Comparison of ENCODE assay signal across 8 cellular contexts in the genomic region with DNA sequence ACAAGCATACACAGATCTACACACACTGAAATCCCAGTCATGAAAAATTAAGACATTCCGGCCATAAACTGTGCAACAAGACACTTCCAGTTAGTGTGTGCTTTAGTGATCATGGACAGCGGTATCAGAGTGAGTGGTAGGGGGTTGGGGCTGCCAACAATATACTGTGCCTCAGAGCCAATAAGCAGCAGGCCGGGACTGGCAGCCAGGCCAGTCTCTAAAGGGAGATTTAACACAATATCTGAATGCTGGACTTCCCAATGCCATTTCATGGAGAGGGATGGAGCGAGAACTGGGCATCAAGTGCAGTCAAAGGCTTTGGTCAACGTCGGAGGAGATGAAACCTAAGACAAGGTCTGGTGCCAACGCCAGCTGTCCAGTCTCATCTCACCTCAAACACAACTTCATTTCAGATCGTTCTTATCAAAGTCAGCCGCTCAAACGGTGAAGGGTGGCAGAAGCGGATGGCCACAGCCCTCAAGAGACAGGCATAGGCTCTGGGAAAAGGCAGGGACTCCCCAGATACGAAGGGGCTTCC. TPM values are rescaled to one million over a fixed set of nuclear protein-coding genes. Genes with fewer than 3 reads are reported as not detected.
DNase-seq lines count a peak whose midpoint lies in the region; ATAC-seq, FAIRE-seq and TF ChIP-seq lines count a peak whose summit lies in the region.

No MANE protein-coding gene starts in this region.

- FAIRE-seq in HepG2 (lab: Jason Lieb, UNC), result no peak
- no peak for FAIRE-seq in D721Med (lab: Jason Lieb, UNC)

- H3K27ac Mint-ChIP-seq in Calu3 (ENCODE audit: unreplicated experiment) (peak overlapping the region; percentile 79), chondrocyte (ENCODE audit: unreplicated experiment) (peak overlapping the region; percentile 99)
- H3K27ac Mint-ChIP-seq in stimulated activated naive CD8-positive, alpha-beta T cell treated with anti-CD3 and anti-CD28 coated beads, Interleukin-15, Interleukin-2, amounts not matched to agents 100 ng/mL and 50 ng/mL, for 24 hours, result peak overlapping the region; percentile 92

- no peaks in the 10 kb centered on the region for H3K27me3 Mint-ChIP-seq in Calu3 (ENCODE audit: unreplicated experiment)
- H3K27me3 Mint-ChIP-seq in chondrocyte (ENCODE audit: low read depth), result no peaks in the 10 kb centered on the region
- H3K27me3 Mint-ChIP-seq in stimulated activated naive CD8-positive, alpha-beta T cell treated with anti-CD3 and anti-CD28 coated beads, Interleukin-15, Interleukin-2, amounts not matched to agents 100 ng/mL and 50 ng/mL, for 24 hours, result no peaks in the 10 kb centered on the region

- ATAC-seq in HepG2 (peak; percentile 49), GM21786 (IDR thresholded peaks at IDR 0.05; ENCODE audit: unreplicated experiment) (no peak)

- TF ChIP-seq RAD21 in HepG2 (CRISPR knock-in tag; IDR thresholded peaks at IDR 0.05), result no peak

- TF ChIP-seq EP300 in HepG2 (IDR thresholded peaks at IDR 0.05; ENCODE audit: low read depth in 2 of 2, low read length in 2 of 2) (no peak), HepG2 (CRISPR knock-in tag; IDR thresholded peaks at IDR 0.05; ENCODE audit: borderline replicate concordance) (no peak)

- H3K36me3 Mint-ChIP-seq in Calu3 (ENCODE audit: insufficient read depth, unreplicated experiment) (peaks cover 33% of the 10 kb centered on the region), chondrocyte (ENCODE audit: low read depth) (no peaks in the 10 kb centered on the region)
- peaks cover 4% of the 10 kb centered on the region for H3K36me3 Mint-ChIP-seq in stimulated activated naive CD8-positive, alpha-beta T cell treated with anti-CD3 and anti-CD28 coated beads, Interleukin-15, Interleukin-2, amounts not matched to agents 100 ng/mL and 50 ng/mL, for 24 hours (ENCODE audit: low read depth)

- H3K9ac ChIP-seq in HUES48 (ENCODE audit: low read depth, low read length) (peak overlapping the region; percentile 75), HepG2 (ENCODE audit: insufficient read depth, low read depth, low read length) (peak overlapping the region; percentile 96)

- H3K4me3 Mint-ChIP-seq in Calu3 (ENCODE audit: low read depth, unreplicated experiment) (peak overlapping the region; percentile 88), chondrocyte (ENCODE audit: unreplicated experiment) (peak overlapping the region; percentile 85)
- H3K4me3 Mint-ChIP-seq in stimulated activated naive CD8-positive, alpha-beta T cell treated with anti-CD3 and anti-CD28 coated beads, Interleukin-15, Interleukin-2, amounts not matched to agents 100 ng/mL and 50 ng/mL, for 24 hours, result peak overlapping the region; percentile 93

- peak overlapping the region; percentile 99 for H3K27ac ChIP-seq in HUES48 (ENCODE audit: low read depth, low read length)
- peak overlapping the region; percentile 95 for H3K27ac ChIP-seq in HepG2 (ENCODE audit: extremely low read length, insufficient read depth, low read length)

- H3K4me1 Mint-ChIP-seq in Calu3 (ENCODE audit: low read depth, unreplicated experiment) (peaks cover 28% of the 10 kb centered on the region), chondrocyte (ENCODE audit: low read depth) (peaks cover 47% of the 10 kb centered on the region)
- H3K4me1 Mint-ChIP-seq in stimulated activated naive CD8-positive, alpha-beta T cell treated with anti-CD3 and anti-CD28 coated beads, Interleukin-15, Interleukin-2, amounts not matched to agents 100 ng/mL and 50 ng/mL, for 24 hours (ENCODE audit: low read depth), result peaks cover 64% of the 10 kb centered on the region

- peaks cover 51% of the 10 kb centered on the region for H3K79me2 ChIP-seq in HepG2 (ENCODE audit: insufficient read depth, low read length)

- no peaks in the 10 kb centered on the region; the same call in 1 of the 2 replicates for H4K20me1 ChIP-seq in HepG2 (ENCODE audit: insufficient read depth, low read length)

- peak overlapping the region; percentile 95 for H3K4me2 ChIP-seq in HepG2 (ENCODE audit: low read depth, low read length)

- H3K4me3 ChIP-seq in HUES48 (ENCODE audit: low read depth, low read length), result peak overlapping the region; percentile 92
- peak overlapping the region; percentile 90 to 100 (median 90) for H3K4me3 ChIP-seq in HepG2 (replicated peaks in 1 of 3; ENCODE audit: insufficient read depth in 1 of 3, low read depth in 2 of 3, low read length in 3 of 3)

- TF ChIP-seq POLR2A in HepG2 (IDR thresholded peaks at IDR 0.05; ENCODE audit: insufficient read depth in 1 of 2, low read depth in 2 of 2, low read length in 2 of 2), result peak in 1 of 2 experiments; percentile 41; a peak in 2 of 4 replicates

- H3K9me3 ChIP-seq in HUES48 (ENCODE audit: control insufficient read depth, insufficient read depth, low read length), result no peaks in the 10 kb centered on the region
- H3K9me3 ChIP-seq in HepG2 (ENCODE audit: low read length), result no peaks in the 10 kb centered on the region

- intact Hi-C loops in Calu3 (cut with micrococcal nuclease; ENCODE audit: unreplicated experiment) (no loop called here), HepG2 (cut with micrococcal nuclease; ENCODE audit: unreplicated experiment) (loop anchor here (2.0 kb wide), 1 partner anchor 34 kb away; no protein-coding TSS in a partner anchor)

- 2% methylated on average over 12 of the region's 12 CpGs for WGBS in HepG2 (ENCODE audit: low lambda C conversion rate)

- no peaks in the 10 kb centered on the region for H3K9me3 Mint-ChIP-seq in Calu3 (ENCODE audit: low read depth, unreplicated experiment)
- H3K9me3 Mint-ChIP-seq in chondrocyte (ENCODE audit: low read depth), result no peaks in the 10 kb centered on the region
- no peaks in the 10 kb centered on the region for H3K9me3 Mint-ChIP-seq in stimulated activated naive CD8-positive, alpha-beta T cell treated with anti-CD3 and anti-CD28 coated beads, Interleukin-15, Interleukin-2, amounts not matched to agents 100 ng/mL and 50 ng/mL, for 24 hours

- H3K27me3 ChIP-seq in HUES48 (ENCODE audit: control insufficient read depth, insufficient read depth, low read length), result no peaks in the 10 kb centered on the region
- H3K27me3 ChIP-seq in HepG2 (ENCODE audit: control insufficient read depth in 1 of 2, insufficient read depth in 2 of 2, low read length in 2 of 2), result no peaks in the 10 kb centered on the region; a peak in 1 of 5 replicates

- BruUV-seq in Calu3 (replicated peaks; lab: Mats Ljungman, UMichigan) (no TSS peak), HepG2 (replicated peaks; lab: Mats Ljungman, UMichigan) (no TSS peak)

- no peak overlapping the region for H2AFZ ChIP-seq in HepG2 (ENCODE audit: low read length)

- POLR2A ChIA-PET in HepG2 (lab: Yijun Ruan, JAX), result interaction anchor here (0.7 to 2.7 kb wide), 13 partner anchors 11 to 683 kb away, joined by 3 to 30 read pairs (median 6); partner anchors contain the start of genes BCAS3, HEATR6, PPM1D and PTRH2

- H3K36me3 ChIP-seq in HUES48 (ENCODE audit: control insufficient read depth, insufficient read depth, low read length) (no peaks in the 10 kb centered on the region), HepG2 (replicated peaks in 1 of 2; ENCODE audit: control insufficient read depth in 1 of 2, insufficient read depth in 2 of 2, low read length in 2 of 2) (no peaks in the 10 kb centered on the region)

- CTCF ChIA-PET in Calu3 (lab: Charles Lee), result no interaction called here
- CTCF ChIA-PET in HepG2 (lab: Yijun Ruan, JAX; ENCODE audit: low intra/inter-chr PET ratio, low total read pairs), result no interaction called here

- H3K4me1 ChIP-seq in HUES48 (ENCODE audit: control insufficient read depth, insufficient read depth, low read length) (peaks cover 46% of the 10 kb centered on the region), HepG2 (ENCODE audit: insufficient read depth, low read length) (peaks cover 55% of the 10 kb centered on the region)

- in situ Hi-C loops in HepG2 (cut with HindIII; ENCODE audit: extremely low pct_ligation_motif_present, low pct_unique_long_range_greater_than_20kb), result no loop called here

- DNase-seq in Calu3 (peak; percentile 4), T-helper 9 cell (peak; percentile 6), chondrocyte (ENCODE audit: low spot score) (no peak), HepG2 (ENCODE audit: low spot score) (peak; percentile 39), D721Med (ENCODE audit: insufficient read length, low spot score) (no peak)

- no peak for TF ChIP-seq CTCF in Calu3 (IDR thresholded peaks at IDR 0.05; ENCODE audit: unreplicated experiment)
- no peak for TF ChIP-seq CTCF in chondrocyte (IDR thresholded peaks at IDR 0.05)
- no peak for TF ChIP-seq CTCF in HepG2 (CRISPR knock-in tag; IDR thresholded peaks at IDR 0.05)
- TF ChIP-seq CTCF in D721Med (IDR thresholded peaks at IDR 0.05; ENCODE audit: insufficient read depth, missing control alignments), result no peak

RNA-seq across cellular contexts. Expression of gene USP32, which starts 1.0 kb away (rescaled TPM):
- 29.6 and 29.9 TPM in 2 replicates for total RNA-seq in Calu3 (2022)
- total RNA-seq in chondrocyte, result 35.2 to 42.2 TPM (median 41.1 TPM) in 3 replicates
- total RNA-seq in HepG2 (2016; rRNA removed; fragmentation: Illumina TruSeq; extraction: Trizol), result 39.9 and 52.9 TPM in 2 replicates
- total RNA-seq in HepG2 (2016; cell fraction: cytosol; rRNA removed; fragmentation: Illumina TruSeq; extraction: Trizol; ENCODE audit: low read depth), result 12.8 and 14.5 TPM in 2 replicates
- 40.0 and 51.5 TPM in 2 replicates for total RNA-seq in HepG2 (2016; cell fraction: insoluble cytoplasmic fraction; rRNA removed; fragmentation: Illumina TruSeq; extraction: Trizol)
- 25.1 and 28.6 TPM in 2 replicates for total RNA-seq in HepG2 (2016; cell fraction: membrane; rRNA removed; fragmentation: Illumina TruSeq; extraction: Trizol)
- 40.8 and 45.7 TPM in 2 replicates for total RNA-seq in HepG2 (2016; cell fraction: nucleus; rRNA removed; fragmentation: Illumina TruSeq; extraction: Trizol)
- polyA plus RNA-seq in HepG2 (2011; rRNA removed), result 24.9 and 25.6 TPM in 2 replicates
- 11.6 and 17.6 TPM in 2 replicates for polyA plus RNA-seq in HepG2 (2011; cell fraction: cytosol; rRNA removed)
- polyA plus RNA-seq in HepG2 (2011; cell fraction: nucleus; rRNA removed), result 13.1 and 18.9 TPM in 2 replicates
- 23.3 and 24.2 TPM in 2 replicates for polyA plus RNA-seq in HepG2 (2012)
- polyA plus RNA-seq in HepG2 (2016; cell fraction: cytosol; fragmentation: Illumina TruSeq; extraction: Trizol; ENCODE audit: low read depth), result 1.5 and 1.6 TPM in 2 replicates
- 33.3 and 35.1 TPM in 2 replicates for polyA plus RNA-seq in HepG2 (2016; cell fraction: insoluble cytoplasmic fraction; fragmentation: Illumina TruSeq; extraction: Trizol; ENCODE audit: low read depth)
- polyA plus RNA-seq in HepG2 (2016; cell fraction: membrane; fragmentation: Illumina TruSeq; extraction: Trizol; ENCODE audit: low read depth), result 7.6 and 9.5 TPM in 2 replicates
- polyA plus RNA-seq in HepG2 (2016; cell fraction: nucleus; fragmentation: Illumina TruSeq; extraction: Trizol; ENCODE audit: insufficient read depth, low read depth), result 26.1 and 32.2 TPM in 2 replicates
- polyA minus RNA-seq in HepG2 (2011; rRNA and poly(A)+ RNA removed; ENCODE audit: low replicate concordance), result 27.9 and 28.2 TPM in 2 replicates
- polyA minus RNA-seq in HepG2 (2011; cell fraction: cytosol; rRNA and poly(A)+ RNA removed), result 23.9 and 34.8 TPM in 2 replicates
- 57.9 and 63.0 TPM in 2 replicates for polyA minus RNA-seq in HepG2 (2011; cell fraction: nucleus; rRNA and poly(A)+ RNA removed)

RNA-seq across cellular contexts. Expression of gene CHCT1, which starts 31.3 kb away (rescaled TPM):
- total RNA-seq in Calu3 (2022), result not detected in 2 replicates
- total RNA-seq in chondrocyte, result not detected in 3 replicates
- total RNA-seq in HepG2 (2016; rRNA removed; fragmentation: Illumina TruSeq; extraction: Trizol), result not detected in 2 replicates
- total RNA-seq in HepG2 (2016; cell fraction: cytosol; rRNA removed; fragmentation: Illumina TruSeq; extraction: Trizol; ENCODE audit: low read depth), result not detected in 2 replicates
- total RNA-seq in HepG2 (2016; cell fraction: insoluble cytoplasmic fraction; rRNA removed; fragmentation: Illumina TruSeq; extraction: Trizol), result not detected in 2 replicates
- total RNA-seq in HepG2 (2016; cell fraction: membrane; rRNA removed; fragmentation: Illumina TruSeq; extraction: Trizol), result not detected in 2 replicates
- total RNA-seq in HepG2 (2016; cell fraction: nucleus; rRNA removed; fragmentation: Illumina TruSeq; extraction: Trizol), result not detected in 2 replicates
- not detected in 2 replicates for polyA plus RNA-seq in HepG2 (2011; rRNA removed)
- polyA plus RNA-seq in HepG2 (2011; cell fraction: cytosol; rRNA removed), result not detected in 2 replicates
- polyA plus RNA-seq in HepG2 (2011; cell fraction: nucleus; rRNA removed), result not detected in 2 replicates
- polyA plus RNA-seq in HepG2 (2012), result not detected in 2 replicates
- polyA plus RNA-seq in HepG2 (2016; cell fraction: cytosol; fragmentation: Illumina TruSeq; extraction: Trizol; ENCODE audit: low read depth), result not detected in 2 replicates
- polyA plus RNA-seq in HepG2 (2016; cell fraction: insoluble cytoplasmic fraction; fragmentation: Illumina TruSeq; extraction: Trizol; ENCODE audit: low read depth), result not detected in 2 replicates
- not detected in 2 replicates for polyA plus RNA-seq in HepG2 (2016; cell fraction: membrane; fragmentation: Illumina TruSeq; extraction: Trizol; ENCODE audit: low read depth)
- not detected in 2 replicates for polyA plus RNA-seq in HepG2 (2016; cell fraction: nucleus; fragmentation: Illumina TruSeq; extraction: Trizol; ENCODE audit: insufficient read depth, low read depth)
- polyA minus RNA-seq in HepG2 (2011; rRNA and poly(A)+ RNA removed; ENCODE audit: low replicate concordance), result not detected in 2 replicates
- polyA minus RNA-seq in HepG2 (2011; cell fraction: cytosol; rRNA and poly(A)+ RNA removed), result not detected in 2 replicates
- not detected in 2 replicates for polyA minus RNA-seq in HepG2 (2011; cell fraction: nucleus; rRNA and poly(A)+ RNA removed)

Comparison
In these comparisons a context has a peak if more than half of its experiments do, and no peak if none do; other contexts are left out.
1. DNase-seq: peak in Calu3 (single experiment), T-helper 9 cell (single experiment) and HepG2 (single experiment); none in chondrocyte (single experiment) and D721Med (single experiment).
2. Peak in every context shown above with its lines, with median percentiles within 50 percentile points of each other: H3K27ac Mint-ChIP-seq and H3K4me3 Mint-ChIP-seq.